1 cellular context compared by ENCODE assay signal in the genomic region with DNA sequence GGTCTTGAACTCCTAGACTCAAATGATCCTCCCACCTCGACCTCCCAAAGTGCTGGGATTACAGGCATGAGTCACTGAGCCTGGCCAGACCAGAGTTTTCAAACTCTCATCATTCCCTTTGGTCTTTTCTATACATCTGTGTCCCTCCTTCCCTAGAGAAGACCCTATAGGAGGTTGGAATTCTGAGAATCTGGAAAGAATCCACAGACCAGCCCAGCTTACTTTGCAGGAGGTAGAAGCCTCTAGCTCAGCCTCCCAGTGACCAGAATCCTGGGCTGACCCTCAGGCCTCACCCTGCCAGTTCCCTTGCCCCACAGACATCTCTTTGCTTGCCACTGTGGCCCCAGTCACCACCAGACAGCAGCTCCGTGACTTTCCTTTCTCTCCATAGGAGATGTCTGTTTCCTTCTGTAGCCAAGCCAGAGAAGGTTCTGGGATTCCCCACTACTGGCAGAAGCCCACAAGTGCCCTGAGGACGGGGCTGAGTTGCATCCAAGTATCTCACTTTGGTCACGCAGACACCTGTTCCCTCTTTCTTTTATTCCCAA.
TF ChIP-seq lines count a peak whose summit lies in the region.

No MANE protein-coding gene starts in this region.

TF ChIP-seq in GM23338, 12 proteins besides CTCF, POLR2A, EP300 and RAD21 (continued from another document):
- TF ChIP-seq, protein P1, sequence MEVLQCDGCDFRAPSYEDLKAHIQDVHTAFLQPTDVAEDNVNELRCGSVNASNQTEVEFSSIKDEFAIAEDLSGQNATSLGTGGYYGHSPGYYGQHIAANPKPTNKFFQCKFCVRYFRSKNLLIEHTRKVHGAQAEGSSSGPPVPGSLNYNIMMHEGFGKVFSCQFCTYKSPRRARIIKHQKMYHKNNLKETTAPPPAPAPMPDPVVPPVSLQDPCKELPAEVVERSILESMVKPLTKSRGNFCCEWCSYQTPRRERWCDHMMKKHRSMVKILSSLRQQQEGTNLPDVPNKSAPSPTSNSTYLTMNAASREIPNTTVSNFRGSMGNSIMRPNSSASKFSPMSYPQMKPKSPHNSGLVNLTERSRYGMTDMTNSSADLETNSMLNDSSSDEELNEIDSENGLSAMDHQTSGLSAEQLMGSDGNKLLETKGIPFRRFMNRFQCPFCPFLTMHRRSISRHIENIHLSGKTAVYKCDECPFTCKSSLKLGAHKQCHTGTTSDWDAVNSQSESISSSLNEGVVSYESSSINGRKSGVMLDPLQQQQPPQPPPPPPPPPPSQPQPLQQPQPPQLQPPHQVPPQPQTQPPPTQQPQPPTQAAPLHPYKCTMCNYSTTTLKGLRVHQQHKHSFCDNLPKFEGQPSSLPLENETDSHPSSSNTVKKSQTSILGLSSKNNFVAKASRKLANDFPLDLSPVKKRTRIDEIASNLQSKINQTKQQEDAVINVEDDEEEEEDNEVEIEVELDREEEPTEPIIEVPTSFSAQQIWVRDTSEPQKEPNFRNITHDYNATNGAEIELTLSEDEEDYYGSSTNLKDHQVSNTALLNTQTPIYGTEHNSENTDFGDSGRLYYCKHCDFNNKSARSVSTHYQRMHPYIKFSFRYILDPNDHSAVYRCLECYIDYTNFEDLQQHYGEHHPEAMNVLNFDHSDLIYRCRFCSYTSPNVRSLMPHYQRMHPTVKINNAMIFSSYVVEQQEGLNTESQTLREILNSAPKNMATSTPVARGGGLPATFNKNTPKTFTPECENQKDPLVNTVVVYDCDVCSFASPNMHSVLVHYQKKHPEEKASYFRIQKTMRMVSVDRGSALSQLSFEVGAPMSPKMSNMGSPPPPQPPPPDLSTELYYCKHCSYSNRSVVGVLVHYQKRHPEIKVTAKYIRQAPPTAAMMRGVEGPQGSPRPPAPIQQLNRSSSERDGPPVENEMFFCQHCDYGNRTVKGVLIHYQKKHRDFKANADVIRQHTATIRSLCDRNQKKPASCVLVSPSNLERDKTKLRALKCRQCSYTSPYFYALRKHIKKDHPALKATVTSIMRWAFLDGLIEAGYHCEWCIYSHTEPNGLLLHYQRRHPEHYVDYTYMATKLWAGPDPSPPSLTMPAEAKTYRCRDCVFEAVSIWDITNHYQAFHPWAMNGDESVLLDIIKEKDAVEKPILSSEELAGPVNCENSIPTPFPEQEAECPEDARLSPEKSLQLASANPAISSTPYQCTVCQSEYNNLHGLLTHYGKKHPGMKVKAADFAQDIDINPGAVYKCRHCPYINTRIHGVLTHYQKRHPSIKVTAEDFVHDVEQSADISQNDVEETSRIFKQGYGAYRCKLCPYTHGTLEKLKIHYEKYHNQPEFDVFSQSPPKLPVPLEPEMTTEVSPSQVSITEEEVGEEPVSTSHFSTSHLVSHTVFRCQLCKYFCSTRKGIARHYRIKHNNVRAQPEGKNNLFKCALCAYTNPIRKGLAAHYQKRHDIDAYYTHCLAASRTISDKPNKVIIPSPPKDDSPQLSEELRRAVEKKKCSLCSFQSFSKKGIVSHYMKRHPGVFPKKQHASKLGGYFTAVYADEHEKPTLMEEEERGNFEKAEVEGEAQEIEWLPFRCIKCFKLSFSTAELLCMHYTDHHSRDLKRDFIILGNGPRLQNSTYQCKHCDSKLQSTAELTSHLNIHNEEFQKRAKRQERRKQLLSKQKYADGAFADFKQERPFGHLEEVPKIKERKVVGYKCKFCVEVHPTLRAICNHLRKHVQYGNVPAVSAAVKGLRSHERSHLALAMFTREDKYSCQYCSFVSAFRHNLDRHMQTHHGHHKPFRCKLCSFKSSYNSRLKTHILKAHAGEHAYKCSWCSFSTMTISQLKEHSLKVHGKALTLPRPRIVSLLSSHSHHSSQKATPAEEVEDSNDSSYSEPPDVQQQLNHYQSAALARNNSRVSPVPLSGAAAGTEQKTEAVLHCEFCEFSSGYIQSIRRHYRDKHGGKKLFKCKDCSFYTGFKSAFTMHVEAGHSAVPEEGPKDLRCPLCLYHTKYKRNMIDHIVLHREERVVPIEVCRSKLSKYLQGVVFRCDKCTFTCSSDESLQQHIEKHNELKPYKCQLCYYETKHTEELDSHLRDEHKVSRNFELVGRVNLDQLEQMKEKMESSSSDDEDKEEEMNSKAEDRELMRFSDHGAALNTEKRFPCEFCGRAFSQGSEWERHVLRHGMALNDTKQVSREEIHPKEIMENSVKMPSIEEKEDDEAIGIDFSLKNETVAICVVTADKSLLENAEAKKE (CRISPR knock-in tag; IDR thresholded peaks at IDR 0.05) = no peak
- TF ChIP-seq EZH2phosphoT487 (IDR thresholded peaks at IDR 0.05; ENCODE audit: unreplicated experiment) (no peak), ZNF331 (CRISPR knock-in tag; IDR thresholded peaks at IDR 0.05; ENCODE audit: low read depth) (no peak)
